8 cellular contexts compared by ENCODE assay signal in genomic region chr12:67648306-67649164, GRCh38. TPM values are rescaled to one million over a fixed set of nuclear protein-coding genes. Genes with fewer than 3 reads are reported as not detected.
A peak's percentile ranks its signal among the peaks of the same experiment; 100 is the strongest.
DNase-seq lines count a peak whose midpoint lies in the region; ATAC-seq and TF ChIP-seq lines count a peak whose summit lies in the region.

Gene DYRK2, plus strand, starts transcription at chr12:67648745. Its CDS starts 389 bp downstream, at chr12:67649134.

- peaks cover 19 to 48% (median 34%) of the 10 kb centered on the region in 4 donors for H3K4me1 ChIP-seq in stomach

- 0 to 1% (median 1%) methylated on average over 29 to 97 of the region's 109 CpGs for WGBS in stomach, 5 donors

- no peaks in the 10 kb centered on the region for H3K9me3 ChIP-seq in stomach

- no peaks in the 10 kb centered on the region for H3K36me3 ChIP-seq in stomach

- intact Hi-C loops in activated T-helper 2 cell treated with anti-CD3 and anti-CD28 coated beads, Interferon-gamma antibody, Interleukin-2, Interleukin-4, amounts not matched to agents 10 μg/mL and 5 μg/mL and 100 μg/mL, durations not matched to agents 14 hours and 24 hours and 36 hours (cut with micrococcal nuclease): loop anchor here (2.0 to 5.0 kb wide), 4 partner anchors 196 to 470 kb away; partner anchors contain the start of gene CAND1
- intact Hi-C loops in stomach (cut with DNase I; ENCODE audit: low total_unique reads): loop anchor here (10.0 kb wide), 1 partner anchor 296 kb away; no protein-coding TSS in a partner anchor

- peak; percentile 53 for ATAC-seq in GM19455 (IDR thresholded peaks at IDR 0.05; ENCODE audit: unreplicated experiment)
- peak; percentile 81 to 88 for ATAC-seq in natural killer cell treated with Interleukin-12 subunit alpha and Interleukin-12 subunit beta and Interleukin-15 and Interleukin-18, amount 100 ng/mL, for 72 hours

- H3K4me1 Mint-ChIP-seq in activated T-helper 2 cell treated with anti-CD3 and anti-CD28 coated beads, Interferon-gamma antibody, Interleukin-2, Interleukin-4, amounts not matched to agents 10 μg/mL and 5 μg/mL and 100 μg/mL, durations not matched to agents 14 hours and 24 hours and 36 hours (ENCODE audit: low read depth): peaks cover 35% of the 10 kb centered on the region
- H3K4me1 Mint-ChIP-seq in natural killer cell treated with Interleukin-12 subunit alpha and Interleukin-12 subunit beta and Interleukin-15 and Interleukin-18, amount 100 ng/mL, for 72 hours (ENCODE audit: low read depth in 2 of 2): peaks cover 35 to 39% of the 10 kb centered on the region in 2 donors

- H3K4me3 ChIP-seq in fibroblast of pulmonary artery (replicated peaks; ENCODE audit: low read depth, low read length) (peak within 1 kb of the TSS; percentile 82), stomach (peak within 1 kb of the TSS; percentile 73 to 98 (median 98))

- TF ChIP-seq CTCF in fibroblast of pulmonary artery (IDR thresholded peaks at IDR 0.05; ENCODE audit: low read length, missing control alignments) (no peak), stomach (IDR thresholded peaks at IDR 0.05) (no peak)

- peak in 1 of 4 donors; percentile 41 for TF ChIP-seq POLR2A in stomach (IDR thresholded peaks at IDR 0.05)

- in situ Hi-C loops in Caki2 (cut with HindIII; ENCODE audit: low pct_unique_long_range_greater_than_20kb, low sequenced_read_pairs): no loop called here

- H3K4me3 Mint-ChIP-seq in activated T-helper 2 cell treated with anti-CD3 and anti-CD28 coated beads, Interferon-gamma antibody, Interleukin-2, Interleukin-4, amounts not matched to agents 10 μg/mL and 5 μg/mL and 100 μg/mL, durations not matched to agents 14 hours and 24 hours and 36 hours (ENCODE audit: low read depth): peak within 1 kb of the TSS; percentile 75
- H3K4me3 Mint-ChIP-seq in natural killer cell treated with Interleukin-12 subunit alpha and Interleukin-12 subunit beta and Interleukin-15 and Interleukin-18, amount 100 ng/mL, for 72 hours: peak within 1 kb of the TSS; percentile 98

- peak; percentile 88 for DNase-seq in Caki2 (ENCODE audit: low read depth)
- DNase-seq in HPDE6-E6E7 (ENCODE audit: extremely low spot score): peak; percentile 61
- peak; percentile 66 for DNase-seq in activated T-helper 2 cell treated with anti-CD3 and anti-CD28 coated beads, Interferon-gamma antibody, Interleukin-2, Interleukin-4, amounts not matched to agents 10 μg/mL and 5 μg/mL and 100 μg/mL, durations not matched to agents 14 hours and 24 hours and 36 hours (ENCODE audit: low spot score)
- peak; percentile 78 for DNase-seq in fibroblast of pulmonary artery (ENCODE audit: low read depth)
- DNase-seq in natural killer cell treated with Interleukin-12 subunit alpha and Interleukin-12 subunit beta and Interleukin-15 and Interleukin-18, amount 100 ng/mL, for 72 hours (ENCODE audit: low spot score): peak; percentile 79
- peak; percentile 82 for DNase-seq in stomach

- H3K36me3 Mint-ChIP-seq in activated T-helper 2 cell treated with anti-CD3 and anti-CD28 coated beads, Interferon-gamma antibody, Interleukin-2, Interleukin-4, amounts not matched to agents 10 μg/mL and 5 μg/mL and 100 μg/mL, durations not matched to agents 14 hours and 24 hours and 36 hours (ENCODE audit: low read depth): peaks cover 23% of the 10 kb centered on the region
- peaks cover 5% of the 10 kb centered on the region for H3K36me3 Mint-ChIP-seq in natural killer cell treated with Interleukin-12 subunit alpha and Interleukin-12 subunit beta and Interleukin-15 and Interleukin-18, amount 100 ng/mL, for 72 hours

- H3K27me3 ChIP-seq in stomach: no peaks in the 10 kb centered on the region

- peaks cover 4% of the 10 kb centered on the region for H3K27me3 Mint-ChIP-seq in activated T-helper 2 cell treated with anti-CD3 and anti-CD28 coated beads, Interferon-gamma antibody, Interleukin-2, Interleukin-4, amounts not matched to agents 10 μg/mL and 5 μg/mL and 100 μg/mL, durations not matched to agents 14 hours and 24 hours and 36 hours (ENCODE audit: low read depth)
- H3K27me3 Mint-ChIP-seq in natural killer cell treated with Interleukin-12 subunit alpha and Interleukin-12 subunit beta and Interleukin-15 and Interleukin-18, amount 100 ng/mL, for 72 hours: no peaks in the 10 kb centered on the region

- peak within 1 kb of the TSS; percentile 91 to 99 (median 98) for H3K27ac ChIP-seq in stomach

- peak within 1 kb of the TSS; percentile 73 for H3K27ac Mint-ChIP-seq in activated T-helper 2 cell treated with anti-CD3 and anti-CD28 coated beads, Interferon-gamma antibody, Interleukin-2, Interleukin-4, amounts not matched to agents 10 μg/mL and 5 μg/mL and 100 μg/mL, durations not matched to agents 14 hours and 24 hours and 36 hours
- H3K27ac Mint-ChIP-seq in natural killer cell treated with Interleukin-12 subunit alpha and Interleukin-12 subunit beta and Interleukin-15 and Interleukin-18, amount 100 ng/mL, for 72 hours: peak within 1 kb of the TSS; percentile 83 to 85

- TF ChIP-seq EP300 in stomach (IDR thresholded peaks at IDR 0.05): no peak

- no peaks in the 10 kb centered on the region for H3K9me3 Mint-ChIP-seq in activated T-helper 2 cell treated with anti-CD3 and anti-CD28 coated beads, Interferon-gamma antibody, Interleukin-2, Interleukin-4, amounts not matched to agents 10 μg/mL and 5 μg/mL and 100 μg/mL, durations not matched to agents 14 hours and 24 hours and 36 hours
- no peaks in the 10 kb centered on the region for H3K9me3 Mint-ChIP-seq in natural killer cell treated with Interleukin-12 subunit alpha and Interleukin-12 subunit beta and Interleukin-15 and Interleukin-18, amount 100 ng/mL, for 72 hours

TF ChIP-seq in PFSK-1, 5 proteins besides CTCF, POLR2A, EP300 and RAD21:
- peak; percentile 82 for TF ChIP-seq POLR2AphosphoS5 (IDR thresholded peaks at IDR 0.05; ENCODE audit: low read depth, low read length)
- peak; percentile 68 for TF ChIP-seq TAF1 (IDR thresholded peaks at IDR 0.05; ENCODE audit: borderline replicate concordance, insufficient read depth, low read length)
- no peak for TF ChIP-seq FOXP2 (optimal IDR thresholded peaks at IDR 0.05; ENCODE audit: borderline replicate concordance, extremely low read depth, extremely low read length, insufficient read depth)
- TF ChIP-seq SIN3A (IDR thresholded peaks at IDR 0.05; ENCODE audit: borderline replicate concordance, insufficient read depth, low read length): no peak
- TF ChIP-seq REST (IDR thresholded peaks at IDR 0.05; ENCODE audit: insufficient read depth in 1 of 2, low read depth in 2 of 2, low read length in 2 of 2): peak in 1 of 2 experiments; percentile 22; a peak in 1 of 4 replicates
TF ChIP-seq in PFSK-1: peak in this region for 3.

RNA-seq across cellular contexts. Expression of gene DYRK2, which starts in this region (rescaled TPM):
- total RNA-seq in Caki2 (2014; rRNA removed; shearing (Covaris generic); ENCODE audit: low replicate concordance): 54.9 and 58.0 TPM in 2 replicates
- polyA plus RNA-seq in PFSK-1 (2012; ENCODE audit: insufficient read length, low read depth): 31.1 TPM
- 19.7 and 20.6 TPM in 2 replicates for total RNA-seq in activated T-helper 2 cell treated with anti-CD3 and anti-CD28 coated beads, Interferon-gamma antibody, Interleukin-2, Interleukin-4, amounts not matched to agents 10 μg/mL and 5 μg/mL and 100 μg/mL, durations not matched to agents 14 hours and 24 hours and 36 hours
- total RNA-seq in natural killer cell treated with Interleukin-12 subunit alpha and Interleukin-12 subunit beta and Interleukin-15 and Interleukin-18, amount 100 ng/mL, for 72 hours: 10 to 100 TPM; 37.1 to 56.1 TPM
- total RNA-seq in stomach: 10 to 100 TPM; 13.4 to 43.9 (median 27.1) TPM
- 1 to 10 TPM; 3.3 to 8.9 (median 3.5) TPM for polyA plus RNA-seq in stomach

Comparison
In these comparisons a context has a peak if more than half of its experiments do, and no peak if none do; other contexts are left out.
1. Peak in every context shown above with its lines: DNase-seq, ATAC-seq, H3K4me3 ChIP-seq and H3K27ac ChIP-seq.